Comparison of ENCODE assay signal across 8 cellular contexts in the genomic region with DNA sequence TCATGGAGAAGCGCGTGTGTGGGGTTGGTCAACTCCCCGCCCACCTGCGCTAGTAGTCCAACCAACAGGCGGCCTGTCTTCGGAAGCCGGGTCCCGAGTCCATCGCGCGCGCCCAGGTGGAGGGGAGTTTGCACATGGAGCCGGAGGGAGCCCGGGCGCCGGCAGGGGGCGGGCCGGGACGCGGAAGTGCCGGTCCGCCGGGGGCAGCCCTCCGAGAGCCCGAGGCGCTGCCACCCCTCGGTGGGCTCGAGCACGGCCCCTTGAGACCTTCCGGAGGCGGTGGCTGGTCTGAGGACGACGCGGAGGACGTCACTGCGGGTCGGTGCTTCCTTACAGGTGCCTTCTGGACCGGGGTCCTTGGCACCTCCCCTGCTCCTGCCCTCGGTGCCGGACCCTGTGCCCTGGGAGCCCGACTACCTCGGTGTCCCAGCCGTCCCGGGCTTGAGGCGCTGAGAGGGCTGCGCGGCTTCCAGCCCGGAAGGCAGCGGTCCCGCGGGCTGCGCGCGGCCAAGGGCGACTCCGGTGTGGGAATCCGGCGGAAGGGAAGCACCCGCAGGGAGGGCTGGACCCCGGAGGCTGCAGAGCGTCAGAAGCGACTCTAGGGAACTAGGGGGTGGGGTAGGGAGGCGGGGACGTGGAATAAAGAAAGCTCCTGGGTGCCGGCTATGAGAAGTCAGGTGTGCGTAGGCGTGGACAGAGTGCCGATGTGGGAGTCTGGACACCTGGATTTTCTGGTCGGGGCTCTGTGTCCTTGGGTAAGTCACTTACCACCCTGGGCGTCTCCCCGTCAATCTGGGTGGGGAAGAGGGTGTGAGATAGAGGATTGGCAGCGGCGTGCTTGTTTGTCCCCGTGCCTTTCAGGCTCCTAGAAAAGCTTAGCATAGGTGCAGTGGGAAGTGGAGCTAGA.
DNase-seq lines count a peak whose midpoint lies in the region; ATAC-seq and TF ChIP-seq lines count a peak whose summit lies in the region.

No MANE protein-coding gene starts in this region.

- no peak overlapping the region for H3K27ac ChIP-seq in esophagus muscularis mucosa (replicated peaks in 1 of 4)
- H3K27ac ChIP-seq in ovary, result no peak overlapping the region

- ATAC-seq in GM21367 (IDR thresholded peaks at IDR 0.05; ENCODE audit: unreplicated experiment), result peak; percentile 35
- ATAC-seq in GM21619 (IDR thresholded peaks at IDR 0.05; ENCODE audit: unreplicated experiment), result no peak
- ATAC-seq in HG03159 (IDR thresholded peaks at IDR 0.05; ENCODE audit: unreplicated experiment), result no peak

- H3K36me3 ChIP-seq in esophagus muscularis mucosa, result no peaks in the 10 kb centered on the region
- H3K36me3 ChIP-seq in ovary, result no peaks in the 10 kb centered on the region

- DNase-seq in NCI-H345 (lab: John Stamatoyannopoulos, UW) (peak; percentile 92), esophagus muscularis mucosa (ENCODE audit: extremely low spot score) (no peak), ovary (peak in 1 of 5 donors; percentile 12)
- DNase-seq in activated naive CD4-positive, alpha-beta T cell treated with anti-CD3 and anti-CD28 coated beads, Interleukin-2, amount 50 U/mL, for 16 hours, result no peak
- DNase-seq in activated CD4-positive, CD25-positive, alpha-beta regulatory T cell (lab: John Stamatoyannopoulos, UW), result no peak

- peak in 1 of 3 experiments; percentile 20 for TF ChIP-seq CTCF in esophagus muscularis mucosa (IDR thresholded peaks at IDR 0.05)
- TF ChIP-seq CTCF in ovary (IDR thresholded peaks at IDR 0.05), result no peak

- H3K4me1 ChIP-seq in esophagus muscularis mucosa (peaks cover 16 to 36% (median 20%) of the 10 kb centered on the region in 4 donors), ovary (ENCODE audit: insufficient read depth) (peaks cover 4% of the 10 kb centered on the region)

- TF ChIP-seq EP300 in esophagus muscularis mucosa (IDR thresholded peaks at IDR 0.05), result no peak
- TF ChIP-seq EP300 in ovary (IDR thresholded peaks at IDR 0.05), result no peak

- intact Hi-C loops in esophagus muscularis mucosa (cut with DNase I) (no loop called here), ovary (cut with DNase I) (no loop called here)

- no peak for TF ChIP-seq POLR2A in esophagus muscularis mucosa (IDR thresholded peaks at IDR 0.05; ENCODE audit: low read depth)
- no peak for TF ChIP-seq POLR2A in ovary (IDR thresholded peaks at IDR 0.05)

- H3K27me3 ChIP-seq in esophagus muscularis mucosa (peaks cover 0 to 46% (median 18%) of the 10 kb centered on the region in 4 donors), ovary (no peaks in the 10 kb centered on the region)

- H3K4me3 ChIP-seq in esophagus muscularis mucosa (peak overlapping the region; percentile 48 to 57 (median 52)), ovary (peak overlapping the region; percentile 9)

- H3K9me3 ChIP-seq in esophagus muscularis mucosa (peaks cover 0 to 6% (median 0%) of the 10 kb centered on the region in 4 donors), ovary (no peaks in the 10 kb centered on the region)

- WGBS in esophagus muscularis mucosa, result 3% methylated on average over 11 of the region's 74 CpGs
- 0 to 1% (median 1%) methylated on average over 47 to 74 of the region's 74 CpGs for WGBS in ovary, 3 donors
